Comparison of ENCODE assay signal across 11 cellular contexts in genomic region chr15:39453500-39454073, GRCh38.
A peak's percentile ranks its signal among the peaks of the same experiment; 100 is the strongest.
DNase-seq lines count a peak whose midpoint lies in the region; ATAC-seq and TF ChIP-seq lines count a peak whose summit lies in the region.
"Had no signal": no experiment of that assay in that cellular context is flagged by ENCODE, and none has a peak within 500 bp of the region (broad histone marks: within the 10 kb centered on the region; RNA-seq: fewer than 3 reads in every experiment).

No MANE protein-coding gene starts in this region.

- peak overlapping the region; percentile 10 to 23 for H3K27ac Mint-ChIP-seq in stimulated activated naive CD8-positive, alpha-beta T cell treated with anti-CD3 and anti-CD28 coated beads, Interleukin-15, amount 100 ng/mL, for 72 hours
- H3K27ac Mint-ChIP-seq: CD4-positive, alpha-beta T cell; type B pancreatic cell had no signal

- CTCF ChIA-PET in A673 (lab: Charles Lee): no interaction called here

- H3K4me3 ChIP-seq in A673 (ENCODE audit: low read depth, low read length, poor library complexity, severe bottlenecking): no peak overlapping the region
- H3K4me3 ChIP-seq: skin epidermis had no signal

- H3K9me3 Mint-ChIP-seq in stimulated activated naive CD8-positive, alpha-beta T cell treated with anti-CD3 and anti-CD28 coated beads, Interleukin-15, amount 100 ng/mL, for 72 hours: peaks cover 0 to 8% of the 10 kb centered on the region in 2 donors
- H3K9me3 Mint-ChIP-seq: CD4-positive, alpha-beta T cell; type B pancreatic cell had no signal

- DNase-seq in stimulated activated naive CD8-positive, alpha-beta T cell treated with anti-CD3 and anti-CD28 coated beads, Interleukin-15, amount 100 ng/mL, for 72 hours: peak in 1 of 2 donors; percentile 10
- no peak for DNase-seq in stimulated activated naive CD8-positive, alpha-beta T cell treated with anti-CD3 and anti-CD28 coated beads, Interleukin-15, Interleukin-2, amounts not matched to agents 100 U/mL and 50 U/mL, for 24 hours
- DNase-seq in SIG-M5 treated with dmso at 0.1 percent for 504 hours (lab: John Stamatoyannopoulos, UW; ENCODE audit: unreplicated experiment) (peak; percentile 70), midbrain (lab: John Stamatoyannopoulos, UW) (no peak), NCI-H2107 (lab: John Stamatoyannopoulos, UW) (no peak), A673 (ENCODE audit: low spot score) (no peak), NCI-H1048 (lab: John Stamatoyannopoulos, UW) (no peak)
- DNase-seq: CD4-positive, alpha-beta T cell had no signal

- H3K27me3 Mint-ChIP-seq in stimulated activated naive CD8-positive, alpha-beta T cell treated with anti-CD3 and anti-CD28 coated beads, Interleukin-15, amount 100 ng/mL, for 72 hours: peaks cover 16% of the 10 kb centered on the region
- H3K27me3 Mint-ChIP-seq: type B pancreatic cell had no signal

- TF ChIP-seq CTCF in A673 (conservative IDR thresholded peaks at IDR 0.05; ENCODE audit: low read depth, low read length): no peak

- no peaks in the 10 kb centered on the region for H3K36me3 ChIP-seq in A673 (ENCODE audit: insufficient read depth, low read length, poor library complexity, severe bottlenecking)

- intact Hi-C loops in A673 (cut with micrococcal nuclease; ENCODE audit: unreplicated experiment): no loop called here

- H3K4me1 Mint-ChIP-seq in stimulated activated naive CD8-positive, alpha-beta T cell treated with anti-CD3 and anti-CD28 coated beads, Interleukin-15, amount 100 ng/mL, for 72 hours: peaks cover 16% of the 10 kb centered on the region

- POLR2A ChIA-PET in A673 (lab: Charles Lee; ENCODE audit: low non-redundant PET): no interaction called here

- H3K4me3 Mint-ChIP-seq in stimulated activated naive CD8-positive, alpha-beta T cell treated with anti-CD3 and anti-CD28 coated beads, Interleukin-15, amount 100 ng/mL, for 72 hours: no peak overlapping the region
- H3K4me3 Mint-ChIP-seq: CD4-positive, alpha-beta T cell; type B pancreatic cell had no signal

- no peak overlapping the region for H3K27ac ChIP-seq in A673 (ENCODE audit: low read depth, low read length, poor library complexity, severe bottlenecking)

- H3K4me1 ChIP-seq in A673 (ENCODE audit: insufficient read depth, low read length, poor library complexity, severe bottlenecking): no peaks in the 10 kb centered on the region

- H3K27me3 ChIP-seq in A673 (replicated peaks; ENCODE audit: insufficient read depth, low read depth, low read length, poor library complexity): no peaks in the 10 kb centered on the region

- BruUV-seq in A673 (replicated peaks; lab: Mats Ljungman, UMichigan): no TSS peak

- peak; percentile 83 for ATAC-seq in stimulated activated naive CD8-positive, alpha-beta T cell treated with anti-CD3 and anti-CD28 coated beads, Interleukin-15, amount 100 ng/mL, for 72 hours
- ATAC-seq in stimulated activated naive CD8-positive, alpha-beta T cell treated with anti-CD3 and anti-CD28 coated beads, Interleukin-15, Interleukin-2, amounts not matched to agents 100 U/mL and 50 U/mL, for 24 hours: no peak
- peak; percentile 99 for ATAC-seq in HG02973 (IDR thresholded peaks at IDR 0.05; ENCODE audit: unreplicated experiment)

- H3K9me3 ChIP-seq in A673 (ENCODE audit: low read depth, low read length, poor library complexity, severe bottlenecking): no peaks in the 10 kb centered on the region
